6 cellular contexts compared by ENCODE assay signal in genomic region chr11:65960824-65961266, GRCh38. TPM values are rescaled to one million over a fixed set of nuclear protein-coding genes. Genes with fewer than 3 reads are reported as not detected.
DNase-seq lines count a peak whose midpoint lies in the region; ATAC-seq and TF ChIP-seq lines count a peak whose summit lies in the region.

No MANE protein-coding gene starts in this region.

- peaks cover 13% of the 10 kb centered on the region for H3F3A ChIP-seq in MM.1S (ENCODE audit: insufficient read depth, low read length)

- peak overlapping the region; percentile 98 to 99 for H3K27ac Mint-ChIP-seq in effector memory CD8-positive, alpha-beta T cell

- H3K4me1 Mint-ChIP-seq in effector memory CD8-positive, alpha-beta T cell (ENCODE audit: low read depth in 2 of 2): peaks cover 20 to 29% of the 10 kb centered on the region in 2 donors

- intact Hi-C loops in sigmoid colon (cut with DNase I): loop anchor here (1.0 to 2.0 kb wide), 3 partner anchors 41 to 72 kb away; partner anchors contain the start of genes BANF1, C11orf68, DRAP1 and EIF1AD

- TF ChIP-seq POLR2A in sigmoid colon (IDR thresholded peaks at IDR 0.05): no peak

- peaks cover 47% of the 10 kb centered on the region for H3K79me2 ChIP-seq in MM.1S (ENCODE audit: low read length)

- H3K9me3 Mint-ChIP-seq in effector memory CD8-positive, alpha-beta T cell: no peaks in the 10 kb centered on the region

- H3K4me3 ChIP-seq in MM.1S (ENCODE audit: low read length): peak overlapping the region; percentile 93
- peak overlapping the region; percentile 92 to 99 (median 96) for H3K4me3 ChIP-seq in sigmoid colon

- H3K4me3 Mint-ChIP-seq in effector memory CD8-positive, alpha-beta T cell: peak overlapping the region; percentile 94 to 97

- H3K36me3 ChIP-seq in MM.1S (replicated peaks; ENCODE audit: insufficient read depth, low read length): no peaks in the 10 kb centered on the region; the same call in none of the 2 replicates
- H3K36me3 ChIP-seq in sigmoid colon: peaks cover 11 to 21% (median 17%) of the 10 kb centered on the region in 4 donors

- no peaks in the 10 kb centered on the region for H3K27me3 ChIP-seq in MM.1S (replicated peaks; ENCODE audit: insufficient read depth, low read length)
- no peaks in the 10 kb centered on the region for H3K27me3 ChIP-seq in sigmoid colon

- H3K27me3 Mint-ChIP-seq in effector memory CD8-positive, alpha-beta T cell: no peaks in the 10 kb centered on the region

- no peaks in the 10 kb centered on the region for H3K9me3 ChIP-seq in MM.1S (replicated peaks; ENCODE audit: insufficient read depth, low read length)
- H3K9me3 ChIP-seq in sigmoid colon: no peaks in the 10 kb centered on the region

- peak overlapping the region; percentile 96 for H3K9ac ChIP-seq in MM.1S (ENCODE audit: low read length)

- no peaks in the 10 kb centered on the region for H4K20me1 ChIP-seq in MM.1S (ENCODE audit: insufficient read depth, low read length)

- TF ChIP-seq CTCF in MM.1S (IDR thresholded peaks at IDR 0.05; ENCODE audit: low read length): no peak
- TF ChIP-seq CTCF in sigmoid colon (IDR thresholded peaks at IDR 0.05): no peak

- TF ChIP-seq EP300 in sigmoid colon (IDR thresholded peaks at IDR 0.05): no peak

- 34 to 50% methylated on average over 16 of the region's 16 CpGs for WGBS in sigmoid colon, 2 donors

- H2AFZ ChIP-seq in MM.1S (ENCODE audit: low read length): peak overlapping the region; percentile 87

- ATAC-seq in effector memory CD8-positive, alpha-beta T cell (replicated peaks): peak; percentile 0
- ATAC-seq in GM19023 (IDR thresholded peaks at IDR 0.05; ENCODE audit: unreplicated experiment): no peak
- ATAC-seq in HG03025 (IDR thresholded peaks at IDR 0.05; ENCODE audit: low FRiP score, unreplicated experiment): no peak

- peak overlapping the region; percentile 82 for H3K4me2 ChIP-seq in MM.1S (ENCODE audit: low read depth, low read length)

- peaks cover 44% of the 10 kb centered on the region for H3K36me3 Mint-ChIP-seq in effector memory CD8-positive, alpha-beta T cell (ENCODE audit: insufficient read depth)

- DNase-seq in MM.1S (no peak), sigmoid colon (no peak), DMS53 treated with DMSO at 0.1 percent for 48 hours (lab: John Stamatoyannopoulos, UW; ENCODE audit: unreplicated experiment) (no peak)
- no peak for DNase-seq in effector memory CD8-positive, alpha-beta T cell

- no peaks in the 10 kb centered on the region for H3K9me2 ChIP-seq in MM.1S (replicated peaks; ENCODE audit: insufficient read depth, low read length)

- peaks cover 21% of the 10 kb centered on the region for H3K4me1 ChIP-seq in MM.1S (ENCODE audit: low read length)
- H3K4me1 ChIP-seq in sigmoid colon: peaks cover 0 to 31% (median 30%) of the 10 kb centered on the region in 4 donors

- H3K27ac ChIP-seq in MM.1S (ENCODE audit: low read length) (peak overlapping the region; percentile 71; the same call in 1 of the 2 replicates), sigmoid colon (peak overlapping the region; percentile 90 to 94 (median 92))

RNA-seq across cellular contexts. Expression of gene SART1, which starts 0.7 kb away (rescaled TPM):
- 10 to 100 TPM; 33.8 to 38.8 (median 37.0) TPM for total RNA-seq in sigmoid colon
- polyA plus RNA-seq in sigmoid colon: 10 to 100 TPM; 22.2 to 50.0 (median 26.4) TPM

RNA-seq across cellular contexts. Expression of gene TSGA10IP, which starts 15.6 kb away (rescaled TPM):
- under 1 TPM in 1 of 4 donors, not detected in 3; 0.49 TPM for total RNA-seq in sigmoid colon
- polyA plus RNA-seq in sigmoid colon: not detected

RNA-seq across cellular contexts. Expression of gene EIF1AD, which starts 41.1 kb away (rescaled TPM):
- 10 to 100 TPM; 19.4 to 23.9 (median 21.1) TPM for total RNA-seq in sigmoid colon
- polyA plus RNA-seq in sigmoid colon: 10 to 100 TPM; 13.8 to 26.0 (median 14.3) TPM

RNA-seq across cellular contexts. Expression of gene BANF1, which starts 41.5 kb away (rescaled TPM):
- total RNA-seq in sigmoid colon: 10 to 100 TPM; 40.4 to 76.4 (median 50.5) TPM
- 100 to 1,000 TPM; 113 to 150 (median 130) TPM for polyA plus RNA-seq in sigmoid colon

RNA-seq across cellular contexts. Expression of gene DRAP1, which starts 41.6 kb away (rescaled TPM):
- 100 to 1,000 TPM in 1 of 4 donors, 10 to 100 TPM in 3; 58.9 to 115 (median 79.2) TPM for total RNA-seq in sigmoid colon
- 10 to 100 TPM; 61.5 to 87.1 (median 77.5) TPM for polyA plus RNA-seq in sigmoid colon
